In genomic region chr6:132333639-132334516, GRCh38 we compare ENCODE assay signal across 10 cellular contexts.
DNase-seq lines count a peak whose midpoint lies in the region; FAIRE-seq and TF ChIP-seq lines count a peak whose summit lies in the region.
"Had no signal": no experiment of that assay in that cellular context is flagged by ENCODE, and none has a peak within 500 bp of the region (broad histone marks: within the 10 kb centered on the region; RNA-seq: fewer than 3 reads in every experiment).

No MANE protein-coding gene starts in this region.

- peak overlapping the region; percentile 79 for H4K91ac ChIP-seq in mesenchymal stem cell (ENCODE audit: low read length)

- intact Hi-C loops in endothelial cell of umbilical vein (cut with micrococcal nuclease), result no loop called here
- intact Hi-C loops in thyroid gland (cut with DNase I), result no loop called here

- no peak overlapping the region for H4K8ac ChIP-seq in mesenchymal stem cell (ENCODE audit: low read length)

- H3K9ac ChIP-seq in endothelial cell of umbilical vein (replicated peaks; ENCODE audit: extremely low read depth, insufficient read depth, low read length) (no peak overlapping the region), mesenchymal stem cell (ENCODE audit: low read length) (peak overlapping the region; percentile 72)

- TF ChIP-seq CTCF in endothelial cell of umbilical vein (IDR thresholded peaks at IDR 0.05; ENCODE audit: extremely low read depth in 1 of 2, insufficient read depth in 1 of 2, low read depth in 1 of 2, low read length in 2 of 2) (no peak), thyroid gland (IDR thresholded peaks at IDR 0.05) (no peak)

- H3K4me2 ChIP-seq in endothelial cell of umbilical vein (ENCODE audit: insufficient read depth, low read length), result no peak overlapping the region
- H3K4me2 ChIP-seq in mesenchymal stem cell (ENCODE audit: low read length, poor library complexity, severe bottlenecking), result peak overlapping the region; percentile 64

- DNase-seq in AG08396 (ENCODE audit: low spot score) (peak; percentile 72), LHCN-M2 (ENCODE audit: low read depth) (peak; percentile 98), endothelial cell of umbilical vein (ENCODE audit: low read depth, low spot score) (peak; percentile 41), mesenchymal stem cell (peak; percentile 94), thyroid gland (no peak), GM12891 (ENCODE audit: insufficient read length, low spot score) (no peak)
- no peak for DNase-seq in stimulated activated CD4-positive, alpha-beta T cell treated with anti-CD3 and anti-CD28 coated beads, Interleukin-4, amount 100 ng/mL, for 24 hours
- no peak for DNase-seq in activated CD4-positive, alpha-beta T cell treated with anti-CD3 and anti-CD28 coated beads for 48 hours
- DNase-seq: DMS 273 treated with DMSO at 0.1 percent for 48 hours, NCI-H1694 treated with DMSO at 0.1 percent for 48 hours had no signal

- H3K4me3 ChIP-seq in endothelial cell of umbilical vein (replicated peaks in 1 of 3; ENCODE audit: insufficient read depth in 1 of 3, low read depth in 1 of 3, low read length in 3 of 3) (no peak overlapping the region), mesenchymal stem cell (ENCODE audit: insufficient read depth in 1 of 2, low read depth in 1 of 2, low read length in 2 of 2) (peak overlapping the region in 1 of 2 experiments; percentile 14), thyroid gland (replicated peaks in 1 of 3) (no peak overlapping the region)

- H4K20me1 ChIP-seq in endothelial cell of umbilical vein (replicated peaks; ENCODE audit: control insufficient read depth, extremely low read depth, insufficient read depth, low read length), result no peaks in the 10 kb centered on the region

- H2AFZ ChIP-seq in endothelial cell of umbilical vein (ENCODE audit: low read depth, low read length), result peak overlapping the region; percentile 44
- no peak overlapping the region for H2AFZ ChIP-seq in mesenchymal stem cell (ENCODE audit: low read depth, low read length)

- FAIRE-seq in endothelial cell of umbilical vein (lab: Jason Lieb, UNC), result peak; percentile 85
- no peak for FAIRE-seq in GM12891 (lab: Jason Lieb, UNC)

- H3K27me3 ChIP-seq in endothelial cell of umbilical vein (ENCODE audit: control insufficient read depth in 2 of 2, insufficient read depth in 2 of 2, low read length in 2 of 2), result peaks cover 9 to 10% of the 10 kb centered on the region in 2 experiments
- no peaks in the 10 kb centered on the region for H3K27me3 ChIP-seq in mesenchymal stem cell (ENCODE audit: control insufficient read depth in 1 of 2, insufficient read depth in 1 of 2, low read length in 2 of 2)
- no peaks in the 10 kb centered on the region for H3K27me3 ChIP-seq in thyroid gland

- no peak overlapping the region for H2BK120ac ChIP-seq in mesenchymal stem cell (ENCODE audit: low read depth, low read length)

- no peaks in the 10 kb centered on the region for H3K79me2 ChIP-seq in endothelial cell of umbilical vein (ENCODE audit: control insufficient read depth, insufficient read depth, low read length)

- 6% methylated on average over 5 of the region's 6 CpGs for WGBS in mesenchymal stem cell
- WGBS in thyroid gland, 2 donors, result 67 to 71% methylated on average over 6 of the region's 6 CpGs

- dilution Hi-C loops in endothelial cell of umbilical vein (cut with MboI; ENCODE audit: extremely low pct_ligation_motif_present, low sequenced_read_pairs), result no loop called here

- no peak overlapping the region for H3K4ac ChIP-seq in mesenchymal stem cell (ENCODE audit: low read depth in 1 of 2, low read length in 2 of 2)

- no peak overlapping the region for H2BK5ac ChIP-seq in mesenchymal stem cell (ENCODE audit: low read depth, low read length, poor library complexity, severe bottlenecking)

- H3K4me1 ChIP-seq in endothelial cell of umbilical vein (ENCODE audit: control insufficient read depth, extremely low read depth, insufficient read depth, low read length) (peaks cover 3% of the 10 kb centered on the region), mesenchymal stem cell (ENCODE audit: control insufficient read depth, insufficient read depth, low read depth, low read length) (no peaks in the 10 kb centered on the region), thyroid gland (no peaks in the 10 kb centered on the region)

- TF ChIP-seq POLR2A in endothelial cell of umbilical vein (IDR thresholded peaks at IDR 0.05; ENCODE audit: low read depth, low read length), result no peak
- no peak for TF ChIP-seq POLR2A in thyroid gland (IDR thresholded peaks at IDR 0.05)
- TF ChIP-seq POLR2A in GM12891 (IDR thresholded peaks at IDR 0.05; ENCODE audit: low read depth, low read length), result no peak

- no peaks in the 10 kb centered on the region for H3K36me3 ChIP-seq in endothelial cell of umbilical vein (ENCODE audit: control insufficient read depth in 2 of 2, extremely low read depth in 1 of 2, insufficient read depth in 2 of 2, low read length in 2 of 2)
- peaks cover 4 to 8% of the 10 kb centered on the region in 2 experiments for H3K36me3 ChIP-seq in mesenchymal stem cell (ENCODE audit: control insufficient read depth in 1 of 2, insufficient read depth in 2 of 2, low read depth in 1 of 2, low read length in 2 of 2)
- no peaks in the 10 kb centered on the region for H3K36me3 ChIP-seq in thyroid gland

- POLR2A ChIA-PET in endothelial cell of umbilical vein (lab: Charles Lee), result no interaction called here

- CTCF ChIA-PET in endothelial cell of umbilical vein (lab: Charles Lee), result interaction anchor here (0.9 to 1.1 kb wide), 3 partner anchors 16 to 150 kb away, joined by 3 to 4 read pairs (median 3); no protein-coding TSS in a partner anchor

- H3K23ac ChIP-seq in mesenchymal stem cell (ENCODE audit: low read length in 2 of 2), result no peak overlapping the region

- BruUV-seq in endothelial cell of umbilical vein (replicated peaks; lab: Mats Ljungman, UMichigan), result no TSS peak

- peaks cover 11% of the 10 kb centered on the region for H3K79me1 ChIP-seq in mesenchymal stem cell (replicated peaks; ENCODE audit: low read length, poor library complexity, severe bottlenecking)

- H2BK12ac ChIP-seq in mesenchymal stem cell (ENCODE audit: low read length in 2 of 2), result peak overlapping the region; percentile 64 to 77

- H3K14ac ChIP-seq in mesenchymal stem cell (ENCODE audit: low read length in 2 of 2), result no peak overlapping the region

- H3K18ac ChIP-seq in mesenchymal stem cell (ENCODE audit: low read depth in 1 of 2, low read length in 2 of 2), result peak overlapping the region; percentile 45 to 63

- H3K9me1 ChIP-seq in endothelial cell of umbilical vein (replicated peaks; ENCODE audit: control insufficient read depth, extremely low read depth, insufficient read depth, low read length), result no peaks in the 10 kb centered on the region

- H2AK5ac ChIP-seq in mesenchymal stem cell (ENCODE audit: low read length, severe bottlenecking), result no peak overlapping the region

- no peak overlapping the region for H2BK15ac ChIP-seq in mesenchymal stem cell (ENCODE audit: low read depth, poor library complexity, severe bottlenecking)

- H3K9me3 ChIP-seq in endothelial cell of umbilical vein (replicated peaks; ENCODE audit: control insufficient read depth, insufficient read depth, low read length) (no peaks in the 10 kb centered on the region), mesenchymal stem cell (ENCODE audit: control insufficient read depth, low read length) (no peaks in the 10 kb centered on the region), thyroid gland (no peaks in the 10 kb centered on the region)

- H3K27ac ChIP-seq in endothelial cell of umbilical vein (ENCODE audit: insufficient read depth, low read depth, low read length) (no peak overlapping the region), mesenchymal stem cell (ENCODE audit: low read length, poor library complexity, severe bottlenecking) (peak overlapping the region; percentile 78), thyroid gland (no peak overlapping the region)

TF ChIP-seq in endothelial cell of umbilical vein, 7 proteins besides CTCF, POLR2A, EP300 and RAD21:
- TF ChIP-seq, protein P1, sequence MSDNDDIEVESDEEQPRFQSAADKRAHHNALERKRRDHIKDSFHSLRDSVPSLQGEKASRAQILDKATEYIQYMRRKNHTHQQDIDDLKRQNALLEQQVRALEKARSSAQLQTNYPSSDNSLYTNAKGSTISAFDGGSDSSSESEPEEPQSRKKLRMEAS (IDR thresholded peaks at IDR 0.05; ENCODE audit: insufficient read depth, insufficient read length), result no peak
- TF ChIP-seq EZH2 (IDR thresholded peaks at IDR 0.05; ENCODE audit: borderline replicate concordance, low read depth, low read length, severe bottlenecking) (no peak), JUN (IDR thresholded peaks at IDR 0.05; ENCODE audit: borderline replicate concordance, insufficient read depth, insufficient read length, low read depth) (no peak), POLR2AphosphoS5 (IDR thresholded peaks at IDR 0.05; ENCODE audit: insufficient read depth, low read depth, low read length) (no peak), FOS (IDR thresholded peaks at IDR 0.05; ENCODE audit: borderline replicate concordance, insufficient read depth, low read length) (peak; percentile 86), MYC (IDR thresholded peaks at IDR 0.05; ENCODE audit: low read depth, low read length) (no peak), GATA2 (IDR thresholded peaks at IDR 0.05; ENCODE audit: insufficient read depth, insufficient read length, low read depth, low read length) (peak; percentile 47)

TF ChIP-seq in GM12891, 5 proteins besides CTCF, POLR2A, EP300 and RAD21:
- TF ChIP-seq POU2F2 (IDR thresholded peaks at IDR 0.05; ENCODE audit: low read depth, low read length), result no peak
- no peak for TF ChIP-seq SPI1 (IDR thresholded peaks at IDR 0.05; ENCODE audit: low read depth, low read length)
- no peak for TF ChIP-seq POLR2AphosphoS5 (IDR thresholded peaks at IDR 0.05; ENCODE audit: low read depth, low read length)
- TF ChIP-seq PAX5 (IDR thresholded peaks at IDR 0.05; ENCODE audit: insufficient read depth, low read length, severe bottlenecking), result no peak
- TF ChIP-seq TAF1 (IDR thresholded peaks at IDR 0.05; ENCODE audit: low read depth, low read length), result no peak
TF ChIP-seq in GM12891: peak in this region for 0.

Comparison
In these comparisons a context has a peak if more than half of its experiments do, and no peak if none do; other contexts are left out.
1. DNase-seq: peak in AG08396 (single experiment), LHCN-M2 (single experiment), endothelial cell of umbilical vein (single experiment) and mesenchymal stem cell (single experiment); none in thyroid gland (0 of 2), stimulated activated CD4-positive, alpha-beta T cell treated with anti-CD3 and anti-CD28 coated beads, Interleukin-4, amount 100 ng/mL, for 24 hours (single experiment), GM12891 (single experiment) and activated CD4-positive, alpha-beta T cell treated with anti-CD3 and anti-CD28 coated beads for 48 hours (single experiment).